In genomic region chr2:30732876-30733275, GRCh38 we compare ENCODE assay signal across 31 cellular contexts.
"Had no signal": no experiment of that assay in that cellular context is flagged by ENCODE, and none has a peak within 500 bp of the region (broad histone marks: within the 10 kb centered on the region; RNA-seq: fewer than 3 reads in every experiment).

No MANE protein-coding gene starts in this region.

- H3K9me3 ChIP-seq: esophagus squamous epithelium, heart right ventricle, lower lobe of right lung, mucosa of descending colon, ovary, psoas muscle, testis, tibial artery had no signal

- DNase-seq: dermis blood vessel endothelial cell; effector memory CD4-positive, alpha-beta T cell; erythroblast; esophagus squamous epithelium; foreskin melanocyte; glutamatergic neuron; heart right ventricle; hippocampal formation; kidney glomerular epithelial cell; left ventricle myocardium superior; lower lobe of right lung; mucosa of descending colon; naive B cell; nephron progenitor cell; occipital lobe; ovary; psoas muscle; right cardiac atrium; stimulated activated CD4-positive, alpha-beta T cell treated with anti-CD3 and anti-CD28 coated beads, Interleukin-12 subunit alpha, Interleukin-12 subunit beta, amount 100 ng/mL, for 4 hours; stimulated activated CD4-positive, alpha-beta T cell treated with anti-CD3 and anti-CD28 coated beads, Interleukin-1b, Interleukin-23, amount 100 ng/mL, for 48 hours; stimulated activated CD4-positive, alpha-beta T cell treated with anti-CD3 and anti-CD28 coated beads, Interleukin-4, amount 100 ng/mL, for 24 hours; stimulated activated naive CD4-positive, alpha-beta T cell treated with Interleukin-2 at 50 U/mL for 16 hours; substantia nigra; testis had no signal

- H3K36me3 Mint-ChIP-seq: memory B cell; mesothelial cell of epicardium; naive B cell; stimulated activated effector memory CD8-positive, alpha-beta T cell treated with anti-CD3 and anti-CD28 coated beads, Interleukin-12 subunit alpha, Interleukin-12 subunit beta, amount 100 ng/mL, for 72 hours; type B pancreatic cell had no signal

- H3K36me3 ChIP-seq: esophagus squamous epithelium, heart right ventricle, lower lobe of right lung, ovary, tibial artery had no signal

- H3K27me3 ChIP-seq: ovary, testis had no signal

- H3K4me3 ChIP-seq: coronary artery, esophagus squamous epithelium, heart right ventricle, lower lobe of right lung, mucosa of descending colon, ovary, psoas muscle, skin epidermis, testis, tibial artery had no signal

- H3K27me3 Mint-ChIP-seq: memory B cell had no signal

- H3K4me1 ChIP-seq: heart right ventricle, lower lobe of right lung, psoas muscle, testis, tibial artery had no signal

- H3K27ac Mint-ChIP-seq: memory B cell; mesothelial cell of epicardium; naive B cell; nephron progenitor cell; stimulated activated effector memory CD8-positive, alpha-beta T cell treated with anti-CD3 and anti-CD28 coated beads, Interleukin-12 subunit alpha, Interleukin-12 subunit beta, amount 100 ng/mL, for 72 hours; type B pancreatic cell had no signal

- ATAC-seq: heart right ventricle; left ventricle myocardium superior; lower lobe of right lung; mucosa of descending colon; psoas muscle; right cardiac atrium; stimulated activated effector memory CD8-positive, alpha-beta T cell treated with anti-CD3 and anti-CD28 coated beads, Interleukin-12 subunit alpha, Interleukin-12 subunit beta, amount 100 ng/mL, for 72 hours had no signal

- H3K4me1 Mint-ChIP-seq: memory B cell; mesothelial cell of epicardium; nephron progenitor cell; stimulated activated effector memory CD8-positive, alpha-beta T cell treated with anti-CD3 and anti-CD28 coated beads, Interleukin-12 subunit alpha, Interleukin-12 subunit beta, amount 100 ng/mL, for 72 hours had no signal

- H3K4me3 Mint-ChIP-seq: memory B cell; mesothelial cell of epicardium; naive B cell; nephron progenitor cell; stimulated activated effector memory CD8-positive, alpha-beta T cell treated with anti-CD3 and anti-CD28 coated beads, Interleukin-12 subunit alpha, Interleukin-12 subunit beta, amount 100 ng/mL, for 72 hours; type B pancreatic cell had no signal

- H3K27ac ChIP-seq: coronary artery, esophagus squamous epithelium, heart right ventricle, lower lobe of right lung, ovary, psoas muscle, skin epidermis, testis, tibial artery had no signal

- H3K9me3 Mint-ChIP-seq: memory B cell; mesothelial cell of epicardium; naive B cell; nephron progenitor cell; stimulated activated effector memory CD8-positive, alpha-beta T cell treated with anti-CD3 and anti-CD28 coated beads, Interleukin-12 subunit alpha, Interleukin-12 subunit beta, amount 100 ng/mL, for 72 hours; type B pancreatic cell had no signal
